Comparison of ENCODE assay signal across 13 cellular contexts in genomic region chr7:150983893-150984368, GRCh38. TPM values are rescaled to one million over a fixed set of nuclear protein-coding genes. Genes with fewer than 3 reads are reported as not detected.
DNase-seq lines count a peak whose midpoint lies in the region; ATAC-seq, FAIRE-seq and TF ChIP-seq lines count a peak whose summit lies in the region.
"Had no signal": no experiment of that assay in that cellular context is flagged by ENCODE, and none has a peak within 500 bp of the region (broad histone marks: within the 10 kb centered on the region; RNA-seq: fewer than 3 reads in every experiment).

No MANE protein-coding gene starts in this region.

- peak; percentile 41 to 89 for DNase-seq in cardiac muscle cell (ENCODE audit: low read depth in 1 of 2, low spot score in 1 of 2)
- DNase-seq in right atrium auricular region (ENCODE audit: low spot score): no peak
- no peak for DNase-seq in RWPE2 (ENCODE audit: low spot score)
- peak; percentile 55 to 72 for DNase-seq in erythroblast (lab: John Stamatoyannopoulos, UW)
- DNase-seq in small intestine: peak; percentile 38
- DNase-seq in activated CD4-positive, CD25-positive, alpha-beta regulatory T cell treated with anti-CD3 and anti-CD28 coated beads, Interleukin-2, amount 50 U/mL, for 72 hours: no peak
- DNase-seq: activated CD8-positive, alpha-beta memory T cell treated with anti-CD3 and anti-CD28 coated beads for 24 hours; cerebellar nuclear complex had no signal

- H3K27me3 ChIP-seq in cardiac muscle cell (no peaks in the 10 kb centered on the region), right atrium auricular region (no peaks in the 10 kb centered on the region), RWPE2 (ENCODE audit: insufficient read depth, poor library complexity, severe bottlenecking) (peaks cover 47% of the 10 kb centered on the region), small intestine (ENCODE audit: control insufficient read depth in 2 of 2, insufficient read depth in 2 of 2, low read length in 2 of 2) (peaks cover 0 to 6% of the 10 kb centered on the region in 2 donors)

- no peak for TF ChIP-seq CTCF in cardiac muscle cell (IDR thresholded peaks at IDR 0.05; ENCODE audit: low read depth, low read length)
- TF ChIP-seq CTCF in right atrium auricular region (IDR thresholded peaks at IDR 0.05): no peak
- TF ChIP-seq CTCF in RWPE2 (IDR thresholded peaks at IDR 0.05; ENCODE audit: poor library complexity, severe bottlenecking): no peak

- 0 out of 3 replicates have a peak, but pooled peaks have one; percentile 26 for ATAC-seq in RWPE2 (ENCODE audit: low read depth)
- ATAC-seq in GM18870 (IDR thresholded peaks at IDR 0.05; ENCODE audit: unreplicated experiment): no peak
- no peak for ATAC-seq in GM18498 (IDR thresholded peaks at IDR 0.05; ENCODE audit: unreplicated experiment)
- ATAC-seq: heart left ventricle had no signal

- no peak for TF ChIP-seq POLR2A in erythroblast (IDR thresholded peaks at IDR 0.05; ENCODE audit: low read length)

- 3 to 9% (median 6%) methylated on average over 2 of the region's 2 CpGs for WGBS in small intestine, 3 donors

- no peak for FAIRE-seq in small intestine (lab: Jason Lieb, UNC)

- no peaks in the 10 kb centered on the region for H3K36me3 ChIP-seq in cardiac muscle cell
- no peaks in the 10 kb centered on the region for H3K36me3 ChIP-seq in right atrium auricular region
- H3K36me3 ChIP-seq in RWPE2 (ENCODE audit: low read depth): no peaks in the 10 kb centered on the region
- no peaks in the 10 kb centered on the region for H3K36me3 ChIP-seq in small intestine (ENCODE audit: control insufficient read depth in 2 of 2, insufficient read depth in 2 of 2, low read length in 2 of 2)
- H3K36me3 ChIP-seq: heart left ventricle had no signal

- peaks cover 27% of the 10 kb centered on the region for H3K4me1 ChIP-seq in cardiac muscle cell (ENCODE audit: low read depth)
- H3K4me1 ChIP-seq in right atrium auricular region: peaks cover 0 to 33% of the 10 kb centered on the region in 2 donors
- no peaks in the 10 kb centered on the region for H3K4me1 ChIP-seq in RWPE2 (ENCODE audit: insufficient read depth, poor library complexity, severe bottlenecking)
- H3K4me1 ChIP-seq in small intestine (ENCODE audit: control insufficient read depth in 2 of 2, insufficient read depth in 1 of 2, low read depth in 1 of 2, low read length in 1 of 2): no peaks in the 10 kb centered on the region

- H3K4me3 ChIP-seq in cardiac muscle cell: no peak overlapping the region
- H3K4me3 ChIP-seq in right atrium auricular region: no peak overlapping the region
- no peak overlapping the region for H3K4me3 ChIP-seq in RWPE2 (ENCODE audit: severe bottlenecking)
- H3K4me3 ChIP-seq in small intestine (ENCODE audit: low read depth in 1 of 2, low read length in 2 of 2): no peak overlapping the region
- H3K4me3 ChIP-seq: heart left ventricle had no signal

- H3K27ac ChIP-seq in cardiac muscle cell (no peak overlapping the region), right atrium auricular region (no peak overlapping the region), RWPE2 (ENCODE audit: poor library complexity, severe bottlenecking) (no peak overlapping the region), small intestine (ENCODE audit: low read depth in 1 of 2, low read length in 1 of 2) (no peak overlapping the region)
- H3K27ac ChIP-seq: C4-2B, heart left ventricle had no signal

- H3K9me3 ChIP-seq in cardiac muscle cell (ENCODE audit: low read depth) (no peaks in the 10 kb centered on the region), right atrium auricular region (no peaks in the 10 kb centered on the region), RWPE2 (ENCODE audit: severe bottlenecking) (no peaks in the 10 kb centered on the region), small intestine (ENCODE audit: control insufficient read depth, low read depth) (no peaks in the 10 kb centered on the region)
- H3K9me3 ChIP-seq: heart left ventricle had no signal

RNA-seq across cellular contexts. Expression of gene KCNH2, which starts 5.8 kb away (rescaled TPM):
- 91.5 and 110 TPM in 2 replicates for total RNA-seq in cardiac muscle cell
- polyA plus RNA-seq in cardiac muscle cell: 48.0 and 64.2 TPM in 2 replicates
- 100 to 1,000 TPM; 119 to 128 TPM for total RNA-seq in right atrium auricular region
- polyA plus RNA-seq in small intestine: 1 to 10 TPM in 2 of 3 donors, not detected in 1; 2.4 to 5.7 TPM
- total RNA-seq: osteocyte had no signal

RNA-seq across cellular contexts. Expression of gene NOS3, which starts 6.9 kb away (rescaled TPM):
- total RNA-seq in cardiac muscle cell (19.7 and 20.3 TPM in 2 replicates), right atrium auricular region (10 to 100 TPM; 14.5 to 78.6 TPM)
- polyA plus RNA-seq in cardiac muscle cell (13.1 and 16.3 TPM in 2 replicates), small intestine (10 to 100 TPM in 1 of 3 donors, under 1 TPM in 2; 0.45 to 14.7 (median 0.54) TPM)

RNA-seq across cellular contexts. Expression of gene ATG9B, which starts 40.4 kb away (rescaled TPM):
- total RNA-seq in cardiac muscle cell (7.1 and 8.4 TPM in 2 replicates), right atrium auricular region (not detected)
- polyA plus RNA-seq in cardiac muscle cell (13.0 and 22.7 TPM in 2 replicates), small intestine (1 to 10 TPM in 1 of 3 donors, under 1 TPM in 2; 0.22 to 1.6 (median 0.52) TPM)

RNA-seq across cellular contexts. Expression of gene ABCB8, which starts 44.3 kb away (rescaled TPM):
- total RNA-seq in cardiac muscle cell (27.2 and 29.2 TPM in 2 replicates), right atrium auricular region (10 to 100 TPM; 11.9 to 20.6 TPM)
- polyA plus RNA-seq in cardiac muscle cell (18.4 and 20.4 TPM in 2 replicates), small intestine (10 to 100 TPM; 15.4 to 29.9 (median 15.7) TPM)

Comparison
In these comparisons a context has a peak if more than half of its experiments do, and no peak if none do; other contexts are left out.
1. DNase-seq: peak in cardiac muscle cell (2 of 2), erythroblast (2 of 2) and small intestine (single experiment); none in right atrium auricular region (single experiment), RWPE2 (single experiment) and activated CD4-positive, CD25-positive, alpha-beta regulatory T cell treated with anti-CD3 and anti-CD28 coated beads, Interleukin-2, amount 50 U/mL, for 72 hours (single experiment).